9 cellular contexts compared by ENCODE assay signal in genomic region chr10:22246680-22247391, GRCh38. TPM values are rescaled to one million over a fixed set of nuclear protein-coding genes. Genes with fewer than 3 reads are reported as not detected.
DNase-seq lines count a peak whose midpoint lies in the region; ATAC-seq and TF ChIP-seq lines count a peak whose summit lies in the region.
"Had no signal": no experiment of that assay in that cellular context is flagged by ENCODE, and none has a peak within 500 bp of the region (broad histone marks: within the 10 kb centered on the region; RNA-seq: fewer than 3 reads in every experiment).

No MANE protein-coding gene starts in this region.

- H3K4me1 Mint-ChIP-seq in activated T-cell treated with anti-CD3 and anti-CD28 coated beads, Interleukin-2, amount 50 U/mL, for 72 hours (ENCODE audit: low read depth): peaks cover 52% of the 10 kb centered on the region

- peak overlapping the region; percentile 99 for H3K27ac Mint-ChIP-seq in activated T-cell treated with anti-CD3 and anti-CD28 coated beads, Interleukin-2, amount 50 U/mL, for 72 hours

- peak; percentile 91 for ATAC-seq in activated T-cell treated with anti-CD3 and anti-CD28 coated beads, Interleukin-2, amount 50 U/mL, for 72 hours (replicated peaks in 1 of 2)
- no peak for ATAC-seq in GM18502 (IDR thresholded peaks at IDR 0.05; ENCODE audit: poor library complexity, unreplicated experiment)

- TF ChIP-seq CTCF in coronary artery (IDR thresholded peaks at IDR 0.05): no peak

- peaks cover 12% of the 10 kb centered on the region for H3K79me2 ChIP-seq in ACC112 (ENCODE audit: control insufficient read depth, insufficient read depth, low read length, unreplicated experiment)

- DNase-seq in HT1080 (ENCODE audit: low read depth) (peak; percentile 98), glomerular visceral epithelial cell (ENCODE audit: extremely low spot score) (peak; percentile 67), NCI-H345 (lab: John Stamatoyannopoulos, UW) (no peak), coronary artery (ENCODE audit: low spot score) (no peak), NCI-H2196 treated with DMSO at 0.1 percent for 48 hours (lab: John Stamatoyannopoulos, UW; ENCODE audit: unreplicated experiment) (no peak)
- DNase-seq in activated T-cell treated with anti-CD3 and anti-CD28 coated beads, Interleukin-2, amount 50 U/mL, for 72 hours: peak; percentile 52 to 61

- peaks cover 44% of the 10 kb centered on the region for H3K4me1 ChIP-seq in ACC112 (ENCODE audit: control insufficient read depth, insufficient read depth, low read length, unreplicated experiment)

- peak overlapping the region; percentile 72 to 93 for H3K4me3 Mint-ChIP-seq in activated T-cell treated with anti-CD3 and anti-CD28 coated beads, Interleukin-2, amount 50 U/mL, for 72 hours

- peak overlapping the region; percentile 76 for H2AFZ ChIP-seq in ACC112 (ENCODE audit: low read length, unreplicated experiment)

- H3K4me3 ChIP-seq in ACC112 (ENCODE audit: low read depth, low read length) (peak overlapping the region; percentile 43; the same call in 1 of the 2 replicates), coronary artery (no peak overlapping the region)

- H3K27ac ChIP-seq in ACC112 (ENCODE audit: low read depth, low read length): peak overlapping the region; percentile 100
- peak overlapping the region in 1 of 2 donors; percentile 45 for H3K27ac ChIP-seq in coronary artery

- H3K9me3 Mint-ChIP-seq in activated T-cell treated with anti-CD3 and anti-CD28 coated beads, Interleukin-2, amount 50 U/mL, for 72 hours: peaks cover 0 to 1% of the 10 kb centered on the region in 2 donors

- peaks cover 3 to 8% of the 10 kb centered on the region in 2 donors for H3K36me3 Mint-ChIP-seq in activated T-cell treated with anti-CD3 and anti-CD28 coated beads, Interleukin-2, amount 50 U/mL, for 72 hours (ENCODE audit: insufficient read depth in 2 of 2)

- H3K27me3 ChIP-seq in ACC112 (ENCODE audit: insufficient read depth, low read length): no peaks in the 10 kb centered on the region

- no peaks in the 10 kb centered on the region for H3K36me3 ChIP-seq in ACC112 (ENCODE audit: insufficient read depth, low read length)

- H3K27me3 Mint-ChIP-seq in activated T-cell treated with anti-CD3 and anti-CD28 coated beads, Interleukin-2, amount 50 U/mL, for 72 hours (ENCODE audit: low read depth): peaks cover 9% of the 10 kb centered on the region

RNA-seq across cellular contexts. Expression of gene EBLN1, which starts 29.0 kb away (rescaled TPM):
- 0.29 TPM in 1 of 2 replicates, not detected in the other for total RNA-seq in HT1080 (2014; rRNA removed; shearing (Covaris generic))
- not detected in 2 replicates for polyA plus RNA-seq in HT1080 (2015; cell fraction: cytosol; rRNA removed)
- polyA plus RNA-seq in HT1080 (2015; cell fraction: nucleus; rRNA removed): 0.25 TPM in 1 of 2 replicates, not detected in the other
- total RNA-seq in activated T-cell treated with anti-CD3 and anti-CD28 coated beads, Interleukin-2, amount 50 U/mL, for 72 hours: not detected
- total RNA-seq: pulmonary artery endothelial cell had no signal

Comparison
In these comparisons a context has a peak if more than half of its experiments do, and no peak if none do; other contexts are left out.
1. DNase-seq: peak in HT1080 (single experiment), activated T-cell treated with anti-CD3 and anti-CD28 coated beads, Interleukin-2, amount 50 U/mL, for 72 hours (2 of 2) and glomerular visceral epithelial cell (single experiment); none in NCI-H345 (single experiment), coronary artery (single experiment) and NCI-H2196 treated with DMSO at 0.1 percent for 48 hours (single experiment).